12 cellular contexts compared by ENCODE assay signal in genomic region chr7:92293887-92294616, GRCh38. TPM values are rescaled to one million over a fixed set of nuclear protein-coding genes. Genes with fewer than 3 reads are reported as not detected.
A peak's percentile ranks its signal among the peaks of the same experiment; 100 is the strongest.
DNase-seq lines count a peak whose midpoint lies in the region; ATAC-seq and TF ChIP-seq lines count a peak whose summit lies in the region.
"Had no signal": no experiment of that assay in that cellular context is flagged by ENCODE, and none has a peak within 500 bp of the region (broad histone marks: within the 10 kb centered on the region; RNA-seq: fewer than 3 reads in every experiment).

No MANE protein-coding gene starts in this region.

- H3K27ac ChIP-seq in right cardiac atrium (ENCODE audit: low read length): no peak overlapping the region
- no peak overlapping the region for H3K27ac ChIP-seq in duodenal mucosa (ENCODE audit: low read depth, low read length)
- no peak overlapping the region for H3K27ac ChIP-seq in muscle layer of colon (ENCODE audit: low read depth, low read length)
- peak overlapping the region in 1 of 5 donors; percentile 12 for H3K27ac ChIP-seq in stomach

- H3K36me3 ChIP-seq in duodenal mucosa (ENCODE audit: control insufficient read depth in 1 of 2, insufficient read depth in 2 of 2, low read length in 2 of 2): no peaks in the 10 kb centered on the region
- no peaks in the 10 kb centered on the region for H3K36me3 ChIP-seq in muscle layer of colon (ENCODE audit: insufficient read depth, low read length)
- H3K36me3 ChIP-seq in stomach: peaks cover 0 to 8% (median 2%) of the 10 kb centered on the region in 4 donors

- no peak for ATAC-seq in right cardiac atrium
- ATAC-seq in Right ventricle myocardium inferior: no peak
- ATAC-seq: esophagus mucosa had no signal

- no peak for TF ChIP-seq POLR2A in stomach (IDR thresholded peaks at IDR 0.05)

- DNase-seq in right cardiac atrium: no peak
- DNase-seq in Right ventricle myocardium inferior (ENCODE audit: missing footprints): no peak
- no peak for DNase-seq in stomach
- DNase-seq in activated CD8-positive, alpha-beta memory T cell treated with anti-CD3 and anti-CD28 coated beads, Interleukin-2, amount 50 U/mL, for 4 hours: no peak
- no peak for DNase-seq in D341Med (ENCODE audit: low spot score)
- DNase-seq in activated effector memory CD4-positive, alpha-beta T cell treated with Interleukin-2 at 50 U/mL for 16 hours: no peak
- DNase-seq: AML-193, NCI-H226 had no signal

- no peak for TF ChIP-seq EP300 in stomach (IDR thresholded peaks at IDR 0.05)

- H3K27me3 ChIP-seq in right cardiac atrium (ENCODE audit: control insufficient read depth, insufficient read depth) (no peaks in the 10 kb centered on the region), duodenal mucosa (ENCODE audit: control insufficient read depth in 1 of 2, insufficient read depth in 2 of 2, low read length in 2 of 2) (no peaks in the 10 kb centered on the region), muscle layer of colon (ENCODE audit: control insufficient read depth in 1 of 2, insufficient read depth in 2 of 2, low read length in 2 of 2) (no peaks in the 10 kb centered on the region), stomach (no peaks in the 10 kb centered on the region)

- peak overlapping the region; percentile 45 for H3K4me3 ChIP-seq in right cardiac atrium (ENCODE audit: low read length)
- H3K4me3 ChIP-seq in duodenal mucosa (ENCODE audit: low read depth in 1 of 2, low read length in 2 of 2): peak overlapping the region; percentile 0 to 26
- peak overlapping the region; percentile 26 to 39 for H3K4me3 ChIP-seq in muscle layer of colon (ENCODE audit: low read depth in 1 of 2, low read length in 2 of 2)
- H3K4me3 ChIP-seq in stomach: peak overlapping the region in 1 of 4 donors; percentile 1
- H3K4me3 ChIP-seq: lung had no signal

- intact Hi-C loops in right cardiac atrium (cut with DNase I): no loop called here
- intact Hi-C loops in Right ventricle myocardium inferior (cut with DNase I): no loop called here
- intact Hi-C loops in stomach (cut with DNase I; ENCODE audit: low total_unique reads): no loop called here

- H3K9ac ChIP-seq in duodenal mucosa (ENCODE audit: low read depth in 1 of 2, low read length in 2 of 2) (no peak overlapping the region), muscle layer of colon (ENCODE audit: low read length) (peak overlapping the region; percentile 7)

- no peak for TF ChIP-seq CTCF in stomach (IDR thresholded peaks at IDR 0.05)

- WGBS in right cardiac atrium: 37% methylated on average over 2 of the region's 2 CpGs
- 31 to 42% (median 36%) methylated on average over 2 of the region's 2 CpGs for WGBS in stomach, 5 donors

- H3K9me3 ChIP-seq in right cardiac atrium (ENCODE audit: control insufficient read depth, low read length) (no peaks in the 10 kb centered on the region), duodenal mucosa (ENCODE audit: control insufficient read depth in 1 of 2, low read length in 2 of 2) (no peaks in the 10 kb centered on the region), muscle layer of colon (ENCODE audit: low read length) (no peaks in the 10 kb centered on the region), stomach (no peaks in the 10 kb centered on the region)

- H3K4me1 ChIP-seq in right cardiac atrium (ENCODE audit: control insufficient read depth, insufficient read depth, low read length) (peaks cover 2% of the 10 kb centered on the region), duodenal mucosa (ENCODE audit: control insufficient read depth in 1 of 2, insufficient read depth in 2 of 2, low read length in 2 of 2) (peaks cover 10 to 36% of the 10 kb centered on the region in 2 donors), muscle layer of colon (ENCODE audit: insufficient read depth, low read length) (peaks cover 5% of the 10 kb centered on the region), stomach (peaks cover 0 to 24% (median 9%) of the 10 kb centered on the region in 4 donors)

RNA-seq across cellular contexts. Expression of gene ANKIB1, which starts 48.3 kb away (rescaled TPM):
- total RNA-seq in right cardiac atrium (10 to 100 TPM; 49.3 to 55.3 (median 52.4) TPM), Right ventricle myocardium inferior (34.6 TPM), stomach (100 to 1,000 TPM in 2 of 5 donors, 10 to 100 TPM in 3; 32.4 to 212 (median 51.6) TPM)
- polyA plus RNA-seq in right cardiac atrium (8.1 TPM), stomach (10 to 100 TPM in 1 of 3 donors, 1 to 10 TPM in 2; 8.3 to 12.4 (median 9.9) TPM)

RNA-seq across cellular contexts. Expression of gene KRIT1, which starts 48.3 kb away (rescaled TPM):
- total RNA-seq in right cardiac atrium: 10 to 100 TPM; 31.8 to 38.2 (median 35.7) TPM
- 19.0 TPM for polyA plus RNA-seq in right cardiac atrium
- total RNA-seq in Right ventricle myocardium inferior: 22.7 TPM
- 100 to 1,000 TPM in 2 of 5 donors, 10 to 100 TPM in 2, 1 to 10 TPM in 1; 4.1 to 249 (median 63.0) TPM for total RNA-seq in stomach
- 10 to 100 TPM; 10.2 to 15.5 (median 13.3) TPM for polyA plus RNA-seq in stomach
